Comparison of ENCODE assay signal across 33 cellular contexts in genomic region chr10:120998782-120999285, GRCh38.
"Had no signal": no experiment of that assay in that cellular context is flagged by ENCODE, and none has a peak within 500 bp of the region (broad histone marks: within the 10 kb centered on the region; RNA-seq: fewer than 3 reads in every experiment).

No MANE protein-coding gene starts in this region.

- ATAC-seq: activated CD4-positive, CD25-positive, alpha-beta regulatory T cell treated with anti-CD3 and anti-CD28 coated beads, Interleukin-2, amount 50 U/mL, for 24 hours; activated T-helper 17 cell treated with anti-CD3 and anti-CD28 coated beads, Interleukin-2, amount 50 U/mL, for 72 hours; esophagus mucosa; foreskin keratinocyte; gastrocnemius medialis; heart left ventricle; T-helper 17 cell had no signal

- H3K36me3 Mint-ChIP-seq: activated naive CD8-positive, alpha-beta T cell had no signal

- H3K27me3 ChIP-seq: brain microvascular endothelial cell, foreskin keratinocyte, gastrocnemius medialis had no signal

- H3K27ac Mint-ChIP-seq: activated B cell treated with CpG ODN at 0.5 μM for 24 hours; activated CD4-positive, alpha-beta memory T cell treated with anti-CD3 and anti-CD28 coated beads, Interleukin-2, amount 10 ng/mL, durations not matched to agents 7 days and 5 days; activated CD4-positive, alpha-beta T cell treated with anti-CD3 and anti-CD28 coated beads, Interleukin-2, amount 10 ng/mL, durations not matched to agents 7 days and 5 days; activated naive CD8-positive, alpha-beta T cell; activated T-cell treated with anti-CD3 and anti-CD28 coated beads, Interleukin-2, amount 50 U/mL, for 24 hours; activated T-helper 17 cell treated with anti-CD3 and anti-CD28 coated beads, Interleukin-2, amount 50 U/mL, for 72 hours; dendritic cell treated with granulocyte-macrophage colony-stimulating factor and Interleukin-4, amounts not matched to agents 40 ng/mL and 50 ng/mL, for 4 days; endodermal cell; T-helper 17 cell; T-helper 2 cell treated with Interferon-gamma antibody and Interleukin-4, amounts not matched to agents 5 μg/mL and 100 μg/mL, for 36 hours had no signal

- H3K4me3 Mint-ChIP-seq: activated B cell treated with CpG ODN at 0.5 μM for 24 hours; activated CD4-positive, alpha-beta memory T cell treated with anti-CD3 and anti-CD28 coated beads, Interleukin-2, amount 10 ng/mL, durations not matched to agents 7 days and 5 days; activated CD4-positive, alpha-beta T cell treated with anti-CD3 and anti-CD28 coated beads, Interleukin-2, amount 10 ng/mL, durations not matched to agents 7 days and 5 days; activated naive CD8-positive, alpha-beta T cell; activated T-cell treated with anti-CD3 and anti-CD28 coated beads, Interleukin-2, amount 50 U/mL, for 24 hours; activated T-helper 17 cell treated with anti-CD3 and anti-CD28 coated beads, Interleukin-2, amount 50 U/mL, for 72 hours; central memory CD8-positive, alpha-beta T cell; dendritic cell treated with granulocyte-macrophage colony-stimulating factor and Interleukin-4, amounts not matched to agents 40 ng/mL and 50 ng/mL, for 4 days; endodermal cell; T-helper 17 cell; T-helper 2 cell treated with Interferon-gamma antibody and Interleukin-4, amounts not matched to agents 5 μg/mL and 100 μg/mL, for 36 hours had no signal

- H3K27ac ChIP-seq: brain microvascular endothelial cell, coronary artery, dorsolateral prefrontal cortex, foreskin keratinocyte, gastrocnemius medialis, heart left ventricle, WERI-Rb-1 had no signal

- H3K36me3 ChIP-seq: brain microvascular endothelial cell, gastrocnemius medialis, heart left ventricle, WERI-Rb-1 had no signal

- H3K4me3 ChIP-seq: coronary artery, dorsolateral prefrontal cortex, gastrocnemius medialis, heart left ventricle had no signal

- H3K27me3 Mint-ChIP-seq: activated CD4-positive, alpha-beta memory T cell treated with anti-CD3 and anti-CD28 coated beads, Interleukin-2, amount 10 ng/mL, durations not matched to agents 7 days and 5 days; activated CD4-positive, alpha-beta T cell treated with anti-CD3 and anti-CD28 coated beads, Interleukin-2, amount 10 ng/mL, durations not matched to agents 7 days and 5 days; activated T-cell treated with anti-CD3 and anti-CD28 coated beads, Interleukin-2, amount 50 U/mL, for 24 hours had no signal

- DNase-seq: activated B cell treated with CpG ODN at 0.5 μM for 24 hours; activated CD4-positive, alpha-beta memory T cell treated with anti-CD3 and anti-CD28 coated beads, Interleukin-2, amount 10 ng/mL, durations not matched to agents 7 days and 5 days; activated CD4-positive, alpha-beta T cell treated with anti-CD3 and anti-CD28 coated beads, Interleukin-2, amount 10 ng/mL, durations not matched to agents 7 days and 5 days; activated CD4-positive, alpha-beta T cell treated with anti-CD3 and anti-CD28 coated beads, Interleukin-2, amount 50 U/mL, for 4 hours; activated CD8-positive, alpha-beta memory T cell treated with anti-CD3 and anti-CD28 coated beads, Interleukin-2, amount 50 U/mL, for 48 hours; activated effector memory CD4-positive, alpha-beta T cell treated with Interleukin-2 at 50 U/mL for 16 hours; activated gamma-delta T cell treated with Interleukin-2 at 50 U/mL for 16 hours; activated naive CD4-positive, alpha-beta T cell treated with anti-CD3 and anti-CD28 coated beads, Interleukin-2, amount 50 U/mL, for 16 hours; activated naive CD4-positive, alpha-beta T cell treated with Interleukin-2 at 50 U/mL for 16 hours; activated T-cell treated with anti-CD3 and anti-CD28 coated beads for 4 hours; activated T-cell treated with anti-CD3 and anti-CD28 coated beads, Interleukin-2, amount 50 U/mL, for 24 hours; amniotic stem cell; anterior cingulate cortex; brain microvascular endothelial cell; dorsolateral prefrontal cortex; effector memory CD4-positive, alpha-beta T cell; endodermal cell; foreskin keratinocyte; gastrocnemius medialis; glutamatergic neuron; heart left ventricle; T-helper 1 cell; T-helper 17 cell; T1000; WERI-Rb-1 had no signal

- H3K4me1 ChIP-seq: gastrocnemius medialis, heart left ventricle had no signal

- H3K4me1 Mint-ChIP-seq: activated B cell treated with CpG ODN at 0.5 μM for 24 hours; activated CD4-positive, alpha-beta memory T cell treated with anti-CD3 and anti-CD28 coated beads, Interleukin-2, amount 10 ng/mL, durations not matched to agents 7 days and 5 days; activated CD4-positive, alpha-beta T cell treated with anti-CD3 and anti-CD28 coated beads, Interleukin-2, amount 10 ng/mL, durations not matched to agents 7 days and 5 days; activated T-helper 17 cell treated with anti-CD3 and anti-CD28 coated beads, Interleukin-2, amount 50 U/mL, for 72 hours; central memory CD8-positive, alpha-beta T cell had no signal
